Comparison of ENCODE assay signal across 1 cellular context in genomic region chr10:125881192-125881591, GRCh38.
TF ChIP-seq lines count a peak whose summit lies in the region.

Gene DHX32 (minus strand): TSS chr10:125881292. CDS start chr10:125880824, 468 bp downstream.

TF ChIP-seq in HepG2, 621 proteins besides CTCF, POLR2A, EP300 and RAD21 (continued from another document):
- TF ChIP-seq HOXA5 (CRISPR knock-in tag; IDR thresholded peaks at IDR 0.05), result no peak
- TF ChIP-seq ZSCAN5A (CRISPR knock-in tag; IDR thresholded peaks at IDR 0.05; ENCODE audit: borderline replicate concordance), result no peak
- TF ChIP-seq ZBTB38 (CRISPR knock-in tag; IDR thresholded peaks at IDR 0.05), result no peak
- no peak for TF ChIP-seq ZBTB39 (CRISPR knock-in tag; IDR thresholded peaks at IDR 0.05)
- no peak for TF ChIP-seq MBNL3 (CRISPR knock-in tag; conservative IDR thresholded peaks at IDR 0.05)
- no peak for TF ChIP-seq HNRNPUL1 (IDR thresholded peaks at IDR 0.05; ENCODE audit: low read depth, low read length)
- no peak for TF ChIP-seq ZNF597 (CRISPR knock-in tag; IDR thresholded peaks at IDR 0.05)
